Comparison of ENCODE assay signal across 14 cellular contexts in the genomic region with DNA sequence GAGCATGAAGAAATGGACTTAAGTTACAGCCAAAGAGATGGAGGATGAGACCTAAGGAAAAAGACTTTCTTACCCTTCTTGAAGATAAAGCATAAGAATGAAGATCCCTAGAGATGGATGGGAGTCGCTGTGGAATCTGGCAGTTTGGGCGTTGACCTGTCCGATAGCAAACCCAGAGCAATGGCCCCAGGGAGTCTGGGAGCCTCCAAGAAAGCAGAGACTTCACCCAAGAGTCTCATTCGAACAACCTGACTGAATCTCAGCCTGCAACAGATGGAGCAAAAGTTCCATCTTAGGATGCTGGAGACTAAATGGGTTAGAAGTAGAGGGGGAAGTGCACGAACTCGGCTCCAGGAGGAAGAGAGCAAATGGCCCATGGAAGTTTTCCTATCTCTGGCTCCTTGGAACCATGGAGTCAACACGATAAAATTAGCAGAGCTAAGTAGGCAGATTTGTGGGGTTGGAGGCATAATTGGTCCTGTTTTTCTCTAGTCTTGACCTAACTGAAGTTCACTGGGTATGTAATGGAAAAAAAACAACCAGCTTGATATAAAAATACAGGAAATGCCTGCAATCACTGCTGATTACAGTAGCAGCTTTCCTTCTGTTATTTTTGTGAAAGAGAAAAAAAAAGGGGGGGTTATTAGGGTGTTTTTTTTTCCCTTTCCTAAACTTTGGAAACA.
DNase-seq lines count a peak whose midpoint lies in the region; ATAC-seq and TF ChIP-seq lines count a peak whose summit lies in the region.
"Had no signal": no experiment of that assay in that cellular context is flagged by ENCODE, and none has a peak within 500 bp of the region (broad histone marks: within the 10 kb centered on the region; RNA-seq: fewer than 3 reads in every experiment).

No MANE protein-coding gene starts in this region.

- no peaks in the 10 kb centered on the region for H3K36me3 ChIP-seq in skeletal muscle tissue (ENCODE audit: control insufficient read depth in 3 of 3, insufficient read depth in 3 of 3, low read length in 3 of 3)
- no peaks in the 10 kb centered on the region for H3K36me3 ChIP-seq in tibial nerve
- H3K36me3 ChIP-seq: transverse colon had no signal

- POLR2A ChIA-PET in activated CD4-positive, alpha-beta T cell treated with anti-CD3 and anti-CD28 coated beads, Interleukin-2, amount 10 ng/mL, durations not matched to agents 7 days and 5 days (lab: Charles Lee): no interaction called here

- DNase-seq in EH (ENCODE audit: low read depth) (peak; percentile 80), coronary artery (ENCODE audit: low spot score) (no peak), iris pigment epithelial cell (ENCODE audit: low read depth) (peak; percentile 80), tibial nerve (ENCODE audit: low spot score in 2 of 2) (no peak)
- DNase-seq in natural killer cell treated with Interleukin-12 subunit alpha and Interleukin-12 subunit beta and Interleukin-15 and Interleukin-18, amount 100 ng/mL, for 72 hours (ENCODE audit: low spot score): no peak
- DNase-seq in activated CD4-positive, alpha-beta T cell treated with anti-CD3 and anti-CD28 coated beads, Interleukin-2, amount 10 ng/mL, durations not matched to agents 7 days and 5 days: no peak
- DNase-seq: activated naive CD4-positive, alpha-beta T cell treated with Interleukin-2 at 50 U/mL for 16 hours; immature natural killer cell; NCI-H2029; NCI-H82; nephron progenitor cell; transverse colon had no signal

- H3K27ac Mint-ChIP-seq in natural killer cell treated with Interleukin-12 subunit alpha and Interleukin-12 subunit beta and Interleukin-15 and Interleukin-18, amount 100 ng/mL, for 72 hours: no peak overlapping the region
- no peak overlapping the region for H3K27ac Mint-ChIP-seq in activated CD4-positive, alpha-beta T cell treated with anti-CD3 and anti-CD28 coated beads, Interleukin-2, amount 10 ng/mL, durations not matched to agents 7 days and 5 days
- H3K27ac Mint-ChIP-seq: immature natural killer cell, nephron progenitor cell had no signal

- no peak overlapping the region for H3K4me3 ChIP-seq in coronary artery
- H3K4me3 ChIP-seq in skeletal muscle tissue (ENCODE audit: low read length in 3 of 3): no peak overlapping the region
- no peak overlapping the region for H3K4me3 ChIP-seq in tibial nerve
- H3K4me3 ChIP-seq: transverse colon had no signal

- no peaks in the 10 kb centered on the region for H3K9me3 ChIP-seq in skeletal muscle tissue (ENCODE audit: control insufficient read depth in 3 of 3, low read length in 3 of 3)
- no peaks in the 10 kb centered on the region for H3K9me3 ChIP-seq in tibial nerve
- H3K9me3 ChIP-seq: transverse colon had no signal

- H3K27me3 Mint-ChIP-seq in natural killer cell treated with Interleukin-12 subunit alpha and Interleukin-12 subunit beta and Interleukin-15 and Interleukin-18, amount 100 ng/mL, for 72 hours: no peaks in the 10 kb centered on the region
- no peaks in the 10 kb centered on the region for H3K27me3 Mint-ChIP-seq in activated CD4-positive, alpha-beta T cell treated with anti-CD3 and anti-CD28 coated beads, Interleukin-2, amount 10 ng/mL, durations not matched to agents 7 days and 5 days

- TF ChIP-seq EP300 in tibial nerve (IDR thresholded peaks at IDR 0.05): no peak

- no peak for TF ChIP-seq POLR2A in tibial nerve (IDR thresholded peaks at IDR 0.05)

- H3K27me3 ChIP-seq in skeletal muscle tissue (ENCODE audit: control insufficient read depth in 3 of 3, insufficient read depth in 3 of 3, low read length in 3 of 3) (no peaks in the 10 kb centered on the region), tibial nerve (no peaks in the 10 kb centered on the region)
- H3K27me3 ChIP-seq: transverse colon had no signal

- CTCF ChIA-PET in activated CD4-positive, alpha-beta T cell treated with anti-CD3 and anti-CD28 coated beads, Interleukin-2, amount 10 ng/mL, durations not matched to agents 7 days and 5 days (lab: Charles Lee): interaction anchor here (1.2 to 1.3 kb wide), 2 partner anchors 9 to 26 kb away, joined by 3 to 4 read pairs; no protein-coding TSS in a partner anchor

- no peak overlapping the region for H3K9ac ChIP-seq in skeletal muscle tissue (ENCODE audit: low read depth in 1 of 3, low read length in 3 of 3)

- H3K4me1 Mint-ChIP-seq in natural killer cell treated with Interleukin-12 subunit alpha and Interleukin-12 subunit beta and Interleukin-15 and Interleukin-18, amount 100 ng/mL, for 72 hours (ENCODE audit: low read depth in 2 of 2): peaks cover 4 to 13% of the 10 kb centered on the region in 2 donors
- peaks cover 2% of the 10 kb centered on the region for H3K4me1 Mint-ChIP-seq in activated CD4-positive, alpha-beta T cell treated with anti-CD3 and anti-CD28 coated beads, Interleukin-2, amount 10 ng/mL, durations not matched to agents 7 days and 5 days

- no peak overlapping the region for H3K4me3 Mint-ChIP-seq in natural killer cell treated with Interleukin-12 subunit alpha and Interleukin-12 subunit beta and Interleukin-15 and Interleukin-18, amount 100 ng/mL, for 72 hours
- no peak overlapping the region for H3K4me3 Mint-ChIP-seq in activated CD4-positive, alpha-beta T cell treated with anti-CD3 and anti-CD28 coated beads, Interleukin-2, amount 10 ng/mL, durations not matched to agents 7 days and 5 days
- H3K4me3 Mint-ChIP-seq: immature natural killer cell, nephron progenitor cell had no signal

- H3K27ac ChIP-seq in coronary artery (peak overlapping the region; percentile 58 to 76), skeletal muscle tissue (ENCODE audit: low read depth, low read length) (peak overlapping the region; percentile 74), tibial nerve (peak overlapping the region in 2 of 4 donors; percentile 52 to 61)

- 61 to 66% methylated on average over 7 of the region's 7 CpGs for WGBS in tibial nerve, 2 donors

- ATAC-seq in HG02840 (IDR thresholded peaks at IDR 0.05; ENCODE audit: low FRiP score, unreplicated experiment): no peak
- ATAC-seq in natural killer cell treated with Interleukin-12 subunit alpha and Interleukin-12 subunit beta and Interleukin-15 and Interleukin-18, amount 100 ng/mL, for 72 hours: no peak

- no peaks in the 10 kb centered on the region for H3K9me3 Mint-ChIP-seq in natural killer cell treated with Interleukin-12 subunit alpha and Interleukin-12 subunit beta and Interleukin-15 and Interleukin-18, amount 100 ng/mL, for 72 hours
- H3K9me3 Mint-ChIP-seq in activated CD4-positive, alpha-beta T cell treated with anti-CD3 and anti-CD28 coated beads, Interleukin-2, amount 10 ng/mL, durations not matched to agents 7 days and 5 days: no peaks in the 10 kb centered on the region
- H3K9me3 Mint-ChIP-seq: immature natural killer cell, nephron progenitor cell had no signal

- H3K36me3 Mint-ChIP-seq in natural killer cell treated with Interleukin-12 subunit alpha and Interleukin-12 subunit beta and Interleukin-15 and Interleukin-18, amount 100 ng/mL, for 72 hours: no peaks in the 10 kb centered on the region
- H3K36me3 Mint-ChIP-seq in activated CD4-positive, alpha-beta T cell treated with anti-CD3 and anti-CD28 coated beads, Interleukin-2, amount 10 ng/mL, durations not matched to agents 7 days and 5 days (ENCODE audit: low read depth): no peaks in the 10 kb centered on the region

- no peak for TF ChIP-seq CTCF in coronary artery (IDR thresholded peaks at IDR 0.05)
- no peak for TF ChIP-seq CTCF in tibial nerve (IDR thresholded peaks at IDR 0.05)

- H3K4me1 ChIP-seq in skeletal muscle tissue (ENCODE audit: control insufficient read depth in 3 of 3, insufficient read depth in 3 of 3, low read length in 3 of 3) (peaks cover 10 to 34% (median 24%) of the 10 kb centered on the region in 3 donors), tibial nerve (peaks cover 0 to 41% (median 8%) of the 10 kb centered on the region in 4 donors)

Comparison
In these comparisons a context has a peak if more than half of its experiments do, and no peak if none do; other contexts are left out.
1. DNase-seq: peak in EH (single experiment) and iris pigment epithelial cell (single experiment); none in coronary artery (single experiment), tibial nerve (0 of 2), natural killer cell treated with Interleukin-12 subunit alpha and Interleukin-12 subunit beta and Interleukin-15 and Interleukin-18, amount 100 ng/mL, for 72 hours (single experiment) and activated CD4-positive, alpha-beta T cell treated with anti-CD3 and anti-CD28 coated beads, Interleukin-2, amount 10 ng/mL, durations not matched to agents 7 days and 5 days (single experiment).